8 cellular contexts compared by ENCODE assay signal in genomic region chr14:64721391-64721791, GRCh38. TPM values are rescaled to one million over a fixed set of nuclear protein-coding genes. Genes with fewer than 3 reads are reported as not detected.
DNase-seq lines count a peak whose midpoint lies in the region; ATAC-seq and TF ChIP-seq lines count a peak whose summit lies in the region.

No MANE protein-coding gene starts in this region.

- H3K36me3 Mint-ChIP-seq in Caco-2 (ENCODE audit: insufficient read depth, unreplicated experiment), result peaks cover 55% of the 10 kb centered on the region
- peaks cover 11% of the 10 kb centered on the region for H3K36me3 Mint-ChIP-seq in activated T-helper 1 cell treated with anti-CD3 and anti-CD28 coated beads, Interleukin-12 subunit alpha, Interleukin-12 subunit beta, Interleukin-2, Interleukin-4 antibody, amounts not matched to agents 30 ng/mL and 10 ng/mL and 1 ng/mL, durations not matched to agents 14 hours and 24 hours and 36 hours (ENCODE audit: low read depth)

- H3K4me1 ChIP-seq in Caco-2 (peaks cover 92% of the 10 kb centered on the region), foreskin keratinocyte (peaks cover 89% of the 10 kb centered on the region)

- no peaks in the 10 kb centered on the region for H3K27me3 Mint-ChIP-seq in Caco-2 (ENCODE audit: insufficient read depth, unreplicated experiment)
- H3K27me3 Mint-ChIP-seq in activated T-helper 1 cell treated with anti-CD3 and anti-CD28 coated beads, Interleukin-12 subunit alpha, Interleukin-12 subunit beta, Interleukin-2, Interleukin-4 antibody, amounts not matched to agents 30 ng/mL and 10 ng/mL and 1 ng/mL, durations not matched to agents 14 hours and 24 hours and 36 hours (ENCODE audit: insufficient read depth), result peaks cover 4% of the 10 kb centered on the region

- intact Hi-C loops in Caco-2 (cut with micrococcal nuclease; ENCODE audit: unreplicated experiment), result no loop called here
- intact Hi-C loops in activated T-helper 1 cell treated with anti-CD3 and anti-CD28 coated beads, Interleukin-12 subunit alpha, Interleukin-12 subunit beta, Interleukin-2, Interleukin-4 antibody, amounts not matched to agents 30 ng/mL and 10 ng/mL and 1 ng/mL, durations not matched to agents 14 hours and 24 hours and 36 hours (cut with micrococcal nuclease), result no loop called here

- peaks cover 67% of the 10 kb centered on the region for H3K4me1 Mint-ChIP-seq in Caco-2 (ENCODE audit: low read depth, unreplicated experiment)
- peaks cover 94% of the 10 kb centered on the region for H3K4me1 Mint-ChIP-seq in activated T-helper 1 cell treated with anti-CD3 and anti-CD28 coated beads, Interleukin-12 subunit alpha, Interleukin-12 subunit beta, Interleukin-2, Interleukin-4 antibody, amounts not matched to agents 30 ng/mL and 10 ng/mL and 1 ng/mL, durations not matched to agents 14 hours and 24 hours and 36 hours (ENCODE audit: low read depth)

- TF ChIP-seq CTCF in Caco-2 (IDR thresholded peaks at IDR 0.05; ENCODE audit: insufficient read depth in 1 of 2, low read depth in 1 of 2, low read length in 1 of 2, severe bottlenecking in 1 of 2, unreplicated experiment in 1 of 2), result no peak
- no peak for TF ChIP-seq CTCF in RWPE1 (conservative IDR thresholded peaks at IDR 0.05; ENCODE audit: low read depth)
- TF ChIP-seq CTCF in foreskin keratinocyte (conservative IDR thresholded peaks at IDR 0.05), result no peak
- no peak for TF ChIP-seq CTCF in retinal pigment epithelial cell (conservative IDR thresholded peaks at IDR 0.05; ENCODE audit: low read depth, low read length)

- no peaks in the 10 kb centered on the region for H3K9me3 Mint-ChIP-seq in Caco-2 (ENCODE audit: unreplicated experiment)
- H3K9me3 Mint-ChIP-seq in activated T-helper 1 cell treated with anti-CD3 and anti-CD28 coated beads, Interleukin-12 subunit alpha, Interleukin-12 subunit beta, Interleukin-2, Interleukin-4 antibody, amounts not matched to agents 30 ng/mL and 10 ng/mL and 1 ng/mL, durations not matched to agents 14 hours and 24 hours and 36 hours, result no peaks in the 10 kb centered on the region

- no peak overlapping the region for H3K4me3 Mint-ChIP-seq in Caco-2 (ENCODE audit: unreplicated experiment)
- H3K4me3 Mint-ChIP-seq in activated T-helper 1 cell treated with anti-CD3 and anti-CD28 coated beads, Interleukin-12 subunit alpha, Interleukin-12 subunit beta, Interleukin-2, Interleukin-4 antibody, amounts not matched to agents 30 ng/mL and 10 ng/mL and 1 ng/mL, durations not matched to agents 14 hours and 24 hours and 36 hours, result no peak overlapping the region

- H3K4me3 ChIP-seq in Caco-2 (ENCODE audit: low read depth, low read length), result no peak overlapping the region
- H3K4me3 ChIP-seq in retinal pigment epithelial cell (ENCODE audit: low read length), result no peak overlapping the region

- peak overlapping the region; percentile 66 for H3K27ac Mint-ChIP-seq in Caco-2 (ENCODE audit: unreplicated experiment)
- H3K27ac Mint-ChIP-seq in activated T-helper 1 cell treated with anti-CD3 and anti-CD28 coated beads, Interleukin-12 subunit alpha, Interleukin-12 subunit beta, Interleukin-2, Interleukin-4 antibody, amounts not matched to agents 30 ng/mL and 10 ng/mL and 1 ng/mL, durations not matched to agents 14 hours and 24 hours and 36 hours, result no peak overlapping the region

- no peak for DNase-seq in Caco-2
- DNase-seq in RWPE1 (ENCODE audit: low spot score), result no peak
- DNase-seq in foreskin keratinocyte, result no peak
- DNase-seq in retinal pigment epithelial cell (ENCODE audit: low read depth), result peak; percentile 81
- no peak for DNase-seq in activated T-helper 1 cell treated with anti-CD3 and anti-CD28 coated beads, Interleukin-12 subunit alpha, Interleukin-12 subunit beta, Interleukin-2, Interleukin-4 antibody, amounts not matched to agents 30 ng/mL and 10 ng/mL and 1 ng/mL, durations not matched to agents 14 hours and 24 hours and 36 hours (ENCODE audit: low spot score)
- DNase-seq in germinal center (ENCODE audit: low spot score), result no peak

- no peaks in the 10 kb centered on the region for H3K27me3 ChIP-seq in Caco-2 (replicated peaks; ENCODE audit: control insufficient read depth, insufficient read depth, low read length)
- H3K27me3 ChIP-seq in foreskin keratinocyte, result no peaks in the 10 kb centered on the region

- no peaks in the 10 kb centered on the region for H3K9me3 ChIP-seq in Caco-2

- ATAC-seq in foreskin keratinocyte (no peak), HG02938 (IDR thresholded peaks at IDR 0.05; ENCODE audit: unreplicated experiment) (no peak), HG02763 (IDR thresholded peaks at IDR 0.05; ENCODE audit: unreplicated experiment) (no peak)

- BruUV-seq in Caco-2 (replicated peaks; lab: Mats Ljungman, UMichigan), result no TSS peak

- peak overlapping the region; percentile 94 for H3K27ac ChIP-seq in RWPE1
- H3K27ac ChIP-seq in foreskin keratinocyte, result peak overlapping the region; percentile 95

- CTCF ChIA-PET in Caco-2 (lab: Charles Lee) (no interaction called here), RWPE1 (lab: Yijun Ruan, JAX) (interaction anchor here (0.5 to 0.7 kb wide), 3 partner anchors 45 to 325 kb away, joined by 3 to 4 read pairs (median 3); no protein-coding TSS in a partner anchor)

- no peaks in the 10 kb centered on the region; the same call in 1 of the 2 replicates for H3K36me3 ChIP-seq in Caco-2 (ENCODE audit: control insufficient read depth, insufficient read depth, low read length)

- POLR2A ChIA-PET in Caco-2 (lab: Charles Lee) (no interaction called here), RWPE1 (lab: Yijun Ruan, JAX; ENCODE audit: low non-redundant PET) (no interaction called here)

RNA-seq across cellular contexts. Expression of gene PLEKHG3, which starts 17.2 kb away (rescaled TPM):
- total RNA-seq in Caco-2 (2022) (85.9 and 90.8 TPM in 2 replicates), foreskin keratinocyte (84.7 and 99.7 TPM in 2 replicates)
- polyA plus RNA-seq in foreskin keratinocyte, result 41.3 and 47.0 TPM in 2 replicates
- 5.5 and 6.2 TPM in 2 replicates for total RNA-seq in activated T-helper 1 cell treated with anti-CD3 and anti-CD28 coated beads, Interleukin-12 subunit alpha, Interleukin-12 subunit beta, Interleukin-2, Interleukin-4 antibody, amounts not matched to agents 30 ng/mL and 10 ng/mL and 1 ng/mL, durations not matched to agents 14 hours and 24 hours and 36 hours

Comparison
In these comparisons a context has a peak if more than half of its experiments do, and no peak if none do; other contexts are left out.
1. RNA of gene PLEKHG3, which starts 17.2 kb away (total RNA-seq): 85.9 to 90.8 TPM in Caco-2 and 84.7 to 99.7 TPM in foreskin keratinocyte; 5.5 to 6.2 TPM in activated T-helper 1 cell treated with anti-CD3 and anti-CD28 coated beads, Interleukin-12 subunit alpha, Interleukin-12 subunit beta, Interleukin-2, Interleukin-4 antibody, amounts not matched to agents 30 ng/mL and 10 ng/mL and 1 ng/mL, durations not matched to agents 14 hours and 24 hours and 36 hours; every median in the first group is over 10 times any median in the second.